22 cellular contexts compared by ENCODE assay signal in the genomic region with DNA sequence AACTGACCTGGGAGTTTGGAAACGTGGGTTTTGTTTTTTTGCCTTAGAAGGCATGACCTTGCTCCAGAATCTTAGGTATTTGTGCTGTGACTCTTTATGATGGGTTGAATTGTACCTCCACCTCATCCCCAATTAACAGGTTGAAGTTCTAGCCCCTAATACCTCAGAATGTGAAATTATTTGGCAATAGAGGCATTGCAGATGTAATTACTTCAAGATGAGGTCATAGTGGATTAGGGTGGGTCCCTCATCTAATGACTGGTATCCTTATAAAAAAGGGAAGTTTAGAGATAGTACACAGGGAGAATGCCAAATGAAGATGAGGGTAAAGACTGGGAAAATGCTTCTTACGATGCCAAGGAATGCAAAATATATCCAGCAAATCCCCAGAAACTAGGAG. TPM values are rescaled to one million over a fixed set of nuclear protein-coding genes. Genes with fewer than 3 reads are reported as not detected.
"Had no signal": no experiment of that assay in that cellular context is flagged by ENCODE, and none has a peak within 500 bp of the region (broad histone marks: within the 10 kb centered on the region; RNA-seq: fewer than 3 reads in every experiment).

No MANE protein-coding gene starts in this region.

- H3K4me3 ChIP-seq: gastrocnemius medialis, lung, right atrium auricular region, skin epidermis, suprapubic skin had no signal

- H3K9me3 Mint-ChIP-seq: activated B cell treated with CpG ODN at 0.5 μM for 24 hours; activated naive CD8-positive, alpha-beta T cell treated with anti-CD3 and anti-CD28 coated beads, Interleukin-2, amount 10 ng/mL, durations not matched to agents 7 days and 5 days; T-helper 2 cell treated with Interferon-gamma antibody and Interleukin-4, amounts not matched to agents 5 μg/mL and 100 μg/mL, for 36 hours had no signal

- DNase-seq: activated B cell treated with CpG ODN at 0.5 μM for 24 hours; activated CD4-positive, alpha-beta T cell treated with anti-CD3 and anti-CD28 coated beads, Interleukin-2, amount 10 ng/mL, durations not matched to agents 7 days and 5 days; activated CD8-positive, alpha-beta memory T cell treated with anti-CD3 and anti-CD28 coated beads for 24 hours; activated effector memory CD4-positive, alpha-beta T cell treated with Interleukin-2 at 50 U/mL for 16 hours; activated naive CD8-positive, alpha-beta T cell treated with anti-CD3 and anti-CD28 coated beads, Interleukin-2, amount 10 ng/mL, durations not matched to agents 7 days and 5 days; activated T-cell treated with anti-CD3 and anti-CD28 coated beads for 4 hours; anterior cingulate cortex; gastrocnemius medialis; islet precursor cell; midbrain; occipital lobe; stimulated activated CD4-positive, alpha-beta T cell treated with anti-CD3 and anti-CD28 coated beads, Interleukin-15, amount 100 ng/mL, for 24 hours; stimulated activated CD4-positive, alpha-beta T cell treated with anti-CD3 and anti-CD28 coated beads, Interleukin-4, amount 100 ng/mL, for 1 hour; stimulated activated naive CD4-positive, alpha-beta T cell; SW 1271; trophoblast cell had no signal

- H3K9me3 ChIP-seq: gastrocnemius medialis, right atrium auricular region, suprapubic skin had no signal

- ATAC-seq: gastrocnemius medialis had no signal

- H3K36me3 ChIP-seq: right atrium auricular region had no signal

- H3K27ac ChIP-seq: gastrocnemius medialis, right atrium auricular region, skin epidermis, suprapubic skin had no signal

- H3K27me3 ChIP-seq: gastrocnemius medialis, right atrium auricular region, suprapubic skin had no signal

- H3K4me3 Mint-ChIP-seq: activated B cell treated with CpG ODN at 0.5 μM for 24 hours; activated CD4-positive, alpha-beta T cell treated with anti-CD3 and anti-CD28 coated beads, Interleukin-2, amount 10 ng/mL, durations not matched to agents 7 days and 5 days; activated naive CD8-positive, alpha-beta T cell treated with anti-CD3 and anti-CD28 coated beads, Interleukin-2, amount 10 ng/mL, durations not matched to agents 7 days and 5 days; T-helper 2 cell treated with Interferon-gamma antibody and Interleukin-4, amounts not matched to agents 5 μg/mL and 100 μg/mL, for 36 hours had no signal

- H3K27ac Mint-ChIP-seq: activated B cell treated with CpG ODN at 0.5 μM for 24 hours; activated CD4-positive, alpha-beta T cell treated with anti-CD3 and anti-CD28 coated beads, Interleukin-2, amount 10 ng/mL, durations not matched to agents 7 days and 5 days; activated naive CD8-positive, alpha-beta T cell treated with anti-CD3 and anti-CD28 coated beads, Interleukin-2, amount 10 ng/mL, durations not matched to agents 7 days and 5 days; progenitor cell of endocrine pancreas; T-helper 2 cell treated with Interferon-gamma antibody and Interleukin-4, amounts not matched to agents 5 μg/mL and 100 μg/mL, for 36 hours had no signal

- H3K27me3 Mint-ChIP-seq: activated B cell treated with CpG ODN at 0.5 μM for 24 hours; activated CD4-positive, alpha-beta T cell treated with anti-CD3 and anti-CD28 coated beads, Interleukin-2, amount 10 ng/mL, durations not matched to agents 7 days and 5 days; activated naive CD8-positive, alpha-beta T cell treated with anti-CD3 and anti-CD28 coated beads, Interleukin-2, amount 10 ng/mL, durations not matched to agents 7 days and 5 days; progenitor cell of endocrine pancreas had no signal

RNA-seq across cellular contexts. Expression of a gene that starts 43.1 kb away (rescaled TPM):
- total RNA-seq: gastrocnemius medialis, occipital lobe, right atrium auricular region had no signal
